ENCODE assay signal across 26 cellular contexts in genomic region chr11:4388221-4388620, GRCh38. TPM values are rescaled to one million over a fixed set of nuclear protein-coding genes. Genes with fewer than 3 reads are reported as not detected.
A peak's percentile ranks its signal among the peaks of the same experiment; 100 is the strongest.
DNase-seq lines count a peak whose midpoint lies in the region; ATAC-seq and TF ChIP-seq lines count a peak whose summit lies in the region.
"Had no signal": no experiment of that assay in that cellular context is flagged by ENCODE, and none has a peak within 500 bp of the region (broad histone marks: within the 10 kb centered on the region; RNA-seq: fewer than 3 reads in every experiment).

No MANE protein-coding gene starts in this region.

- H3K27me3 ChIP-seq in endodermal cell (ENCODE audit: control insufficient read depth, insufficient read depth, low read length, poor library complexity, severe bottlenecking): no peaks in the 10 kb centered on the region
- H3K27me3 ChIP-seq: BE2C; BLaER1 treated with 17β-estradiol and CSF1 and Interleukin-3, amounts not matched to agents 10 nM and 100 nM had no signal

- H3K27me3 Mint-ChIP-seq in activated T-cell treated with anti-CD3 and anti-CD28 coated beads, Interleukin-2, amount 50 U/mL, for 72 hours (ENCODE audit: low read depth): no peaks in the 10 kb centered on the region
- H3K27me3 Mint-ChIP-seq in activated naive CD8-positive, alpha-beta T cell: no peaks in the 10 kb centered on the region
- H3K27me3 Mint-ChIP-seq in activated naive CD8-positive, alpha-beta T cell treated with anti-CD3 and anti-CD28 coated beads for 36 hours: no peaks in the 10 kb centered on the region
- H3K27me3 Mint-ChIP-seq in central memory CD8-positive, alpha-beta T cell: no peaks in the 10 kb centered on the region
- no peaks in the 10 kb centered on the region for H3K27me3 Mint-ChIP-seq in neural crest cell (ENCODE audit: low read depth)
- H3K27me3 Mint-ChIP-seq in endodermal cell (ENCODE audit: insufficient read depth): no peaks in the 10 kb centered on the region
- H3K27me3 Mint-ChIP-seq: CD4-positive, alpha-beta T cell; CD8-positive, alpha-beta memory T cell had no signal

- H3K27ac ChIP-seq in endodermal cell (ENCODE audit: low read depth, low read length): no peak overlapping the region
- H3K27ac ChIP-seq: A549; BLaER1 treated with 17β-estradiol and CSF1 and Interleukin-3, amounts not matched to agents 10 nM and 100 nM had no signal

- no peak for DNase-seq in activated T-cell treated with anti-CD3 and anti-CD28 coated beads, Interleukin-2, amount 50 U/mL, for 72 hours
- DNase-seq in activated T-cell treated with anti-CD3 and anti-CD28 coated beads, Interleukin-2, amount 50 U/mL, for 48 hours: no peak
- DNase-seq in activated naive CD8-positive, alpha-beta T cell treated with anti-CD3 and anti-CD28 coated beads for 36 hours: no peak
- no peak for DNase-seq in central memory CD8-positive, alpha-beta T cell (ENCODE audit: low spot score in 2 of 2)
- DNase-seq in neural crest cell (ENCODE audit: low read depth, low spot score): no peak
- no peak for DNase-seq in endodermal cell
- DNase-seq: 8988T; ACHN; AML-193; BE2C; CD4-positive, alpha-beta T cell; CD8-positive, alpha-beta memory T cell; DMS 273 treated with DMSO at 0.1 percent for 48 hours; DMS79; EL; GDM1; H9 had no signal

- 97 to 100% methylated on average over 1 to 2 of the region's 2 CpGs for WGBS in endodermal cell (ENCODE audit: insufficient coverage in 1 of 2, insufficient read length in 1 of 2), 2 experiments

- no peak for ATAC-seq in activated T-cell treated with anti-CD3 and anti-CD28 coated beads, Interleukin-2, amount 50 U/mL, for 72 hours (replicated peaks in 1 of 2)
- no peak for ATAC-seq in central memory CD8-positive, alpha-beta T cell (replicated peaks; ENCODE audit: extremely low read depth, poor library complexity, severe bottlenecking)
- ATAC-seq in GM18505 (IDR thresholded peaks at IDR 0.05; ENCODE audit: unreplicated experiment): no peak
- ATAC-seq: A549, GM12878, GM23338, HCT116 had no signal

- H3K36me3 Mint-ChIP-seq in activated T-cell treated with anti-CD3 and anti-CD28 coated beads, Interleukin-2, amount 50 U/mL, for 72 hours (ENCODE audit: insufficient read depth in 2 of 2): peaks cover 16 to 22% of the 10 kb centered on the region in 2 donors
- H3K36me3 Mint-ChIP-seq in activated naive CD8-positive, alpha-beta T cell: peaks cover 26% of the 10 kb centered on the region
- peaks cover 61% of the 10 kb centered on the region for H3K36me3 Mint-ChIP-seq in activated naive CD8-positive, alpha-beta T cell treated with anti-CD3 and anti-CD28 coated beads for 36 hours
- peaks cover 48% of the 10 kb centered on the region for H3K36me3 Mint-ChIP-seq in central memory CD8-positive, alpha-beta T cell (ENCODE audit: insufficient read depth)
- H3K36me3 Mint-ChIP-seq in neural crest cell (ENCODE audit: low read depth): peaks cover 38% of the 10 kb centered on the region
- peaks cover 47% of the 10 kb centered on the region for H3K36me3 Mint-ChIP-seq in endodermal cell (ENCODE audit: low read depth)

- H3K4me3 ChIP-seq in endodermal cell (ENCODE audit: low read length): no peak overlapping the region
- H3K4me3 ChIP-seq: A549; BLaER1 treated with 17β-estradiol and CSF1 and Interleukin-3, amounts not matched to agents 10 nM and 100 nM; GM12878; GM23338 had no signal

- H3K27ac Mint-ChIP-seq in activated T-cell treated with anti-CD3 and anti-CD28 coated beads, Interleukin-2, amount 50 U/mL, for 72 hours: peak overlapping the region; percentile 9
- H3K27ac Mint-ChIP-seq in activated naive CD8-positive, alpha-beta T cell: peak overlapping the region; percentile 28
- H3K27ac Mint-ChIP-seq in activated naive CD8-positive, alpha-beta T cell treated with anti-CD3 and anti-CD28 coated beads for 36 hours: no peak overlapping the region
- peak overlapping the region; percentile 62 for H3K27ac Mint-ChIP-seq in central memory CD8-positive, alpha-beta T cell (ENCODE audit: low read depth)
- H3K27ac Mint-ChIP-seq in neural crest cell (ENCODE audit: unreplicated experiment) (peak overlapping the region; percentile 12), endodermal cell (no peak overlapping the region)
- H3K27ac Mint-ChIP-seq: GM23338, H9 had no signal

- H3K9ac ChIP-seq in endodermal cell (ENCODE audit: extremely low read depth, low read length, poor library complexity, severe bottlenecking): no peak overlapping the region
- H3K9ac ChIP-seq: BLaER1 treated with 17β-estradiol and CSF1 and Interleukin-3, amounts not matched to agents 10 nM and 100 nM had no signal

- no peaks in the 10 kb centered on the region for H3K9me3 Mint-ChIP-seq in activated T-cell treated with anti-CD3 and anti-CD28 coated beads, Interleukin-2, amount 50 U/mL, for 72 hours
- H3K9me3 Mint-ChIP-seq in activated naive CD8-positive, alpha-beta T cell (ENCODE audit: low read depth): no peaks in the 10 kb centered on the region
- no peaks in the 10 kb centered on the region for H3K9me3 Mint-ChIP-seq in activated naive CD8-positive, alpha-beta T cell treated with anti-CD3 and anti-CD28 coated beads for 36 hours
- H3K9me3 Mint-ChIP-seq in central memory CD8-positive, alpha-beta T cell: no peaks in the 10 kb centered on the region
- H3K9me3 Mint-ChIP-seq in neural crest cell (no peaks in the 10 kb centered on the region), endodermal cell (no peaks in the 10 kb centered on the region)
- H3K9me3 Mint-ChIP-seq: CD4-positive, alpha-beta T cell; GM23338; H9 had no signal

- TF ChIP-seq CTCF in neural crest cell (conservative IDR thresholded peaks at IDR 0.05): no peak
- TF ChIP-seq CTCF in endodermal cell (conservative IDR thresholded peaks at IDR 0.05): no peak

- TF ChIP-seq POLR2A in GM18505 (IDR thresholded peaks at IDR 0.05; ENCODE audit: borderline replicate concordance, extremely low read depth, insufficient read depth, insufficient read length): no peak

- H3K4me1 ChIP-seq in endodermal cell (ENCODE audit: control insufficient read depth, insufficient read depth, low read length): no peaks in the 10 kb centered on the region
- H3K4me1 ChIP-seq: A549, BE2C had no signal

- no peak overlapping the region for H3K4me3 Mint-ChIP-seq in activated T-cell treated with anti-CD3 and anti-CD28 coated beads, Interleukin-2, amount 50 U/mL, for 72 hours
- no peak overlapping the region for H3K4me3 Mint-ChIP-seq in activated naive CD8-positive, alpha-beta T cell
- no peak overlapping the region for H3K4me3 Mint-ChIP-seq in activated naive CD8-positive, alpha-beta T cell treated with anti-CD3 and anti-CD28 coated beads for 36 hours
- no peak overlapping the region for H3K4me3 Mint-ChIP-seq in central memory CD8-positive, alpha-beta T cell
- no peak overlapping the region for H3K4me3 Mint-ChIP-seq in neural crest cell
- H3K4me3 Mint-ChIP-seq in endodermal cell: no peak overlapping the region
- H3K4me3 Mint-ChIP-seq: CD14-positive monocyte; CD4-positive, alpha-beta T cell; GM23338; H9 had no signal

- peaks cover 8% of the 10 kb centered on the region for H3K36me3 ChIP-seq in endodermal cell (ENCODE audit: control insufficient read depth, insufficient read depth, low read length)
- H3K36me3 ChIP-seq: BE2C had no signal

- peaks cover 24% of the 10 kb centered on the region for H3K4me1 Mint-ChIP-seq in activated T-cell treated with anti-CD3 and anti-CD28 coated beads, Interleukin-2, amount 50 U/mL, for 72 hours (ENCODE audit: low read depth)
- peaks cover 37% of the 10 kb centered on the region for H3K4me1 Mint-ChIP-seq in activated naive CD8-positive, alpha-beta T cell (ENCODE audit: low read depth)
- H3K4me1 Mint-ChIP-seq in activated naive CD8-positive, alpha-beta T cell treated with anti-CD3 and anti-CD28 coated beads for 36 hours: peaks cover 25% of the 10 kb centered on the region
- peaks cover 44% of the 10 kb centered on the region for H3K4me1 Mint-ChIP-seq in central memory CD8-positive, alpha-beta T cell
- H3K4me1 Mint-ChIP-seq in neural crest cell: peaks cover 11% of the 10 kb centered on the region
- no peaks in the 10 kb centered on the region for H3K4me1 Mint-ChIP-seq in endodermal cell
- H3K4me1 Mint-ChIP-seq: GM23338 had no signal

- no peaks in the 10 kb centered on the region for H3K9me3 ChIP-seq in endodermal cell (ENCODE audit: control insufficient read depth, low read length)
- H3K9me3 ChIP-seq: A549, BE2C had no signal

RNA-seq across cellular contexts. Expression of gene TRIM21, which starts 5.3 kb away (rescaled TPM):
- total RNA-seq in activated T-cell treated with anti-CD3 and anti-CD28 coated beads, Interleukin-2, amount 50 U/mL, for 72 hours: 10 to 100 TPM; 26.5 to 35.3 TPM
- 10 to 100 TPM; 34.3 to 37.1 TPM for total RNA-seq in activated naive CD8-positive, alpha-beta T cell treated with anti-CD3 and anti-CD28 coated beads for 36 hours
- total RNA-seq in neural crest cell (10.5 and 10.6 TPM in 2 replicates), endodermal cell (1 to 10 TPM; 9.8 to 10.0 TPM)
- polyA plus RNA-seq in endodermal cell (2013, experiment 1 of 2): 13.3 TPM
- 10.7 TPM for polyA plus RNA-seq in endodermal cell (2013, experiment 2 of 2)

RNA-seq across cellular contexts. Expression of gene OR52B4, which starts 20.0 kb away (rescaled TPM):
- total RNA-seq in activated T-cell treated with anti-CD3 and anti-CD28 coated beads, Interleukin-2, amount 50 U/mL, for 72 hours: not detected
- total RNA-seq in activated naive CD8-positive, alpha-beta T cell treated with anti-CD3 and anti-CD28 coated beads for 36 hours: not detected
- total RNA-seq in neural crest cell (not detected in 2 replicates), endodermal cell (not detected)
- polyA plus RNA-seq in endodermal cell (2013, experiment 1 of 2): not detected
- not detected for polyA plus RNA-seq in endodermal cell (2013, experiment 2 of 2)
- total RNA-seq: CD4-positive, alpha-beta T cell; CD8-positive, alpha-beta memory T cell; GM12878; H4; H9 had no signal
- polyA plus RNA-seq: A549; CD14-positive monocyte; CD8-positive, alpha-beta memory T cell; GM12878; GM23338 had no signal

Comparison
In these comparisons a context has a peak if more than half of its experiments do, and no peak if none do; other contexts are left out.
1. H3K27ac Mint-ChIP-seq: peak in activated T-cell treated with anti-CD3 and anti-CD28 coated beads, Interleukin-2, amount 50 U/mL, for 72 hours (single experiment), activated naive CD8-positive, alpha-beta T cell (single experiment), central memory CD8-positive, alpha-beta T cell (single experiment) and neural crest cell (single experiment); none in activated naive CD8-positive, alpha-beta T cell treated with anti-CD3 and anti-CD28 coated beads for 36 hours (single experiment) and endodermal cell (single experiment).